In genomic region chr19:8151499-8152035, GRCh38 we compare ENCODE assay signal across 2 cellular contexts.
TF ChIP-seq lines count a peak whose summit lies in the region.

No MANE protein-coding gene starts in this region.

TF ChIP-seq in SK-N-SH, 30 proteins besides CTCF, POLR2A, EP300 and RAD21 (continued from another document):
- TF ChIP-seq MXI1 (IDR thresholded peaks at IDR 0.05; ENCODE audit: low read depth, low read length) (no peak), CHD2 (IDR thresholded peaks at IDR 0.05; ENCODE audit: low read length, partially characterized antibody) (no peak)

TF ChIP-seq in SK-N-SH treated with all-trans-retinoic acid at 6 μM for 48 hours, 23 proteins besides CTCF, POLR2A, EP300 and RAD21 (continued from another document):
- TF ChIP-seq, protein P1, sequence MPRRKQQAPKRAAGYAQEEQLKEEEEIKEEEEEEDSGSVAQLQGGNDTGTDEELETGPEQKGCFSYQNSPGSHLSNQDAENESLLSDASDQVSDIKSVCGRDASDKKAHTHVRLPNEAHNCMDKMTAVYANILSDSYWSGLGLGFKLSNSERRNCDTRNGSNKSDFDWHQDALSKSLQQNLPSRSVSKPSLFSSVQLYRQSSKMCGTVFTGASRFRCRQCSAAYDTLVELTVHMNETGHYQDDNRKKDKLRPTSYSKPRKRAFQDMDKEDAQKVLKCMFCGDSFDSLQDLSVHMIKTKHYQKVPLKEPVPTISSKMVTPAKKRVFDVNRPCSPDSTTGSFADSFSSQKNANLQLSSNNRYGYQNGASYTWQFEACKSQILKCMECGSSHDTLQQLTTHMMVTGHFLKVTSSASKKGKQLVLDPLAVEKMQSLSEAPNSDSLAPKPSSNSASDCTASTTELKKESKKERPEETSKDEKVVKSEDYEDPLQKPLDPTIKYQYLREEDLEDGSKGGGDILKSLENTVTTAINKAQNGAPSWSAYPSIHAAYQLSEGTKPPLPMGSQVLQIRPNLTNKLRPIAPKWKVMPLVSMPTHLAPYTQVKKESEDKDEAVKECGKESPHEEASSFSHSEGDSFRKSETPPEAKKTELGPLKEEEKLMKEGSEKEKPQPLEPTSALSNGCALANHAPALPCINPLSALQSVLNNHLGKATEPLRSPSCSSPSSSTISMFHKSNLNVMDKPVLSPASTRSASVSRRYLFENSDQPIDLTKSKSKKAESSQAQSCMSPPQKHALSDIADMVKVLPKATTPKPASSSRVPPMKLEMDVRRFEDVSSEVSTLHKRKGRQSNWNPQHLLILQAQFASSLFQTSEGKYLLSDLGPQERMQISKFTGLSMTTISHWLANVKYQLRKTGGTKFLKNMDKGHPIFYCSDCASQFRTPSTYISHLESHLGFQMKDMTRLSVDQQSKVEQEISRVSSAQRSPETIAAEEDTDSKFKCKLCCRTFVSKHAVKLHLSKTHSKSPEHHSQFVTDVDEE (CRISPR knock-in tag; IDR thresholded peaks at IDR 0.05), result no peak
- no peak for TF ChIP-seq CSRNP3 (CRISPR knock-in tag; IDR thresholded peaks at IDR 0.05)
- no peak for TF ChIP-seq ZNF8 (CRISPR knock-in tag; IDR thresholded peaks at IDR 0.05)
- no peak for TF ChIP-seq CSDC2 (CRISPR knock-in tag; IDR thresholded peaks at IDR 0.05)
- no peak for TF ChIP-seq ZFP3 (CRISPR knock-in tag; IDR thresholded peaks at IDR 0.05)
